Comparison of ENCODE assay signal across 8 cellular contexts in the genomic region with DNA sequence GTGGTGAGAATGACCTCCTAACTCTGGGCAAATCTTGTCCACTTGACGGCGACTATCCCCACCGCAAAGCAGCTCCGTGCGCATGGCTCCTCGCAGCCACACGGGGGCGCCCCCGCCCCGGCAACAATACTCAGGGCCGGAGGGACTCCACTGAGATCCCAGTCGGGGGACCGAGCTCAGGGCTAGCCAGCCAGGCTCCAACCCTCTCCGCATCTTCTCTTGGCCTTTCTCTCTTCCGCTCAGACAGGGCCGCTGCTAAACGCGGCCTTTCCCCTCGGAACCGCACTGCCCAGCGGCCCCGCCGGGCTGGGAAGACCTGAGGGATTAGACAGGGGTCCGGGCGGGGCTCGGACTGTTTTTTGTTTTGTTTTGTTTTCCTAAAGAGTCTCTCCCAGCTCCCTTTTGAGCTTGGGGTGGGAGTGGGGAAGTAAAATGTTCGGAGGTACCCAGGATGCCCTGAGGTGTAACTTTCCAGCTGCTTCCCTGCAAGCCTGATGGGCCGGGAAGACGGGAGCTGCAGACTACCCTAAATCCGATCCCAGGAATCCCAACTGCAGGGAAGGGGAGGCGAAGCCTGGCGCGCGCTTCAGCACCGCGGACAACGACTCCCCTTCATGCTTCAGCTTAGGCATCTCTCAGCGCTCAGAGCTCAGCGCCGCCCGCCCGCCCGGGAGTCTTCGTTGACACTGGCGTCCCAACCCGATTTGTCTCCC. TPM values are rescaled to one million over a fixed set of nuclear protein-coding genes. Genes with fewer than 3 reads are reported as not detected.
DNase-seq lines count a peak whose midpoint lies in the region; ATAC-seq and TF ChIP-seq lines count a peak whose summit lies in the region.

No MANE protein-coding gene starts in this region.

- peak; percentile 60 for ATAC-seq in GM18505 (IDR thresholded peaks at IDR 0.05; ENCODE audit: unreplicated experiment)
- ATAC-seq in HG03039 (IDR thresholded peaks at IDR 0.05; ENCODE audit: unreplicated experiment): peak; percentile 59

- TF ChIP-seq CTCF in 22Rv1 (IDR thresholded peaks at IDR 0.05) (peak; percentile 97), kidney epithelial cell (IDR thresholded peaks at IDR 0.05; ENCODE audit: insufficient read depth, low read length, poor library complexity, severe bottlenecking) (peak; percentile 99)

- no peaks in the 10 kb centered on the region for H3K36me3 ChIP-seq in kidney epithelial cell (ENCODE audit: control insufficient read depth, insufficient read depth, low read length)

- H3K27ac ChIP-seq in 22Rv1: no peak overlapping the region

- H3K4me3 ChIP-seq in kidney epithelial cell (ENCODE audit: low read depth, low read length): no peak overlapping the region

- TF ChIP-seq POLR2A in GM18505 (IDR thresholded peaks at IDR 0.05; ENCODE audit: borderline replicate concordance, extremely low read depth, insufficient read depth, insufficient read length): no peak

- DNase-seq in NCI-H2171 treated with DMSO at 0.1 percent for 48 hours (lab: John Stamatoyannopoulos, UW) (peak; percentile 58), cerebellar nuclear complex (lab: John Stamatoyannopoulos, UW) (peak; percentile 38 to 67), kidney epithelial cell (ENCODE audit: low read depth) (no peak)
- DNase-seq in activated CD4-positive, CD25-positive, alpha-beta regulatory T cell treated with anti-CD3 and anti-CD28 coated beads, Interleukin-2, amount 50 U/mL, for 72 hours: peak; percentile 83
- DNase-seq in stimulated activated CD4-positive, alpha-beta T cell treated with anti-CD3 and anti-CD28 coated beads, Interleukin-15, amount 100 ng/mL, for 1 hour (ENCODE audit: low read depth in 1 of 2, low spot score in 1 of 2): peak; percentile 59 to 63

- peaks cover 15% of the 10 kb centered on the region for H3K27me3 ChIP-seq in kidney epithelial cell (ENCODE audit: control insufficient read depth, insufficient read depth, low read length)

RNA-seq across cellular contexts. Expression of a gene that starts 2.7 kb away (rescaled TPM):
- 0.29 and 0.48 TPM in 2 replicates for total RNA-seq in kidney epithelial cell

RNA-seq across cellular contexts. Expression of a gene that starts 22.7 kb away (rescaled TPM):
- total RNA-seq in kidney epithelial cell: 72.8 and 78.9 TPM in 2 replicates

RNA-seq across cellular contexts. Expression of a gene that starts 57.7 kb away (rescaled TPM):
- 98.6 and 115 TPM in 2 replicates for total RNA-seq in kidney epithelial cell
